8 cellular contexts compared by ENCODE assay signal in genomic region chr22:36480941-36481392, GRCh38. TPM values are rescaled to one million over a fixed set of nuclear protein-coding genes. Genes with fewer than 3 reads are reported as not detected.
A peak's percentile ranks its signal among the peaks of the same experiment; 100 is the strongest.
DNase-seq lines count a peak whose midpoint lies in the region; ATAC-seq and TF ChIP-seq lines count a peak whose summit lies in the region.

No MANE protein-coding gene starts in this region.

- peaks cover 25% of the 10 kb centered on the region for H3K4me1 Mint-ChIP-seq in activated CD4-positive, alpha-beta T cell treated with anti-CD3 and anti-CD28 coated beads, Interleukin-2, amount 10 ng/mL, durations not matched to agents 7 days and 5 days
- peaks cover 18% of the 10 kb centered on the region for H3K4me1 Mint-ChIP-seq in activated CD8-positive, alpha-beta T cell treated with anti-CD3 and anti-CD28 coated beads for 36 hours (ENCODE audit: low read depth)
- H3K4me1 Mint-ChIP-seq in immature natural killer cell: peaks cover 18 to 25% of the 10 kb centered on the region in 2 donors

- peak overlapping the region; percentile 91 for H3K4me3 ChIP-seq in thoracic aorta

- no peaks in the 10 kb centered on the region for H3K9me3 Mint-ChIP-seq in activated CD4-positive, alpha-beta T cell treated with anti-CD3 and anti-CD28 coated beads, Interleukin-2, amount 10 ng/mL, durations not matched to agents 7 days and 5 days
- no peaks in the 10 kb centered on the region for H3K9me3 Mint-ChIP-seq in activated CD8-positive, alpha-beta T cell treated with anti-CD3 and anti-CD28 coated beads for 36 hours
- no peaks in the 10 kb centered on the region for H3K9me3 Mint-ChIP-seq in immature natural killer cell

- no peaks in the 10 kb centered on the region for H3K27me3 Mint-ChIP-seq in activated CD4-positive, alpha-beta T cell treated with anti-CD3 and anti-CD28 coated beads, Interleukin-2, amount 10 ng/mL, durations not matched to agents 7 days and 5 days
- no peaks in the 10 kb centered on the region for H3K27me3 Mint-ChIP-seq in activated CD8-positive, alpha-beta T cell treated with anti-CD3 and anti-CD28 coated beads for 36 hours
- peaks cover 10 to 14% (median 10%) of the 10 kb centered on the region in 3 donors for H3K27me3 Mint-ChIP-seq in immature natural killer cell (ENCODE audit: low read depth in 3 of 3)

- H3K4me3 Mint-ChIP-seq in activated CD4-positive, alpha-beta T cell treated with anti-CD3 and anti-CD28 coated beads, Interleukin-2, amount 10 ng/mL, durations not matched to agents 7 days and 5 days: peak overlapping the region; percentile 94
- peak overlapping the region; percentile 99 for H3K4me3 Mint-ChIP-seq in activated CD8-positive, alpha-beta T cell treated with anti-CD3 and anti-CD28 coated beads for 36 hours
- peak overlapping the region; percentile 95 to 99 (median 97) for H3K4me3 Mint-ChIP-seq in immature natural killer cell

- H3K27me3 ChIP-seq in thoracic aorta (replicated peaks; ENCODE audit: insufficient read depth): no peaks in the 10 kb centered on the region

- TF ChIP-seq CTCF in activated CD8-positive, alpha-beta T cell treated with anti-CD3 and anti-CD28 coated beads for 36 hours (IDR thresholded peaks at IDR 0.05): no peak
- no peak for TF ChIP-seq CTCF in thoracic aorta (IDR thresholded peaks at IDR 0.05)

- H3K36me3 ChIP-seq in thoracic aorta: peaks cover 17% of the 10 kb centered on the region

- ATAC-seq in activated CD8-positive, alpha-beta T cell treated with anti-CD3 and anti-CD28 coated beads for 36 hours: no peak
- ATAC-seq in thoracic aorta (ENCODE audit: insufficient number of reproducible peaks, low FRiP score, low read depth): no peak

- H3K36me3 Mint-ChIP-seq in activated CD4-positive, alpha-beta T cell treated with anti-CD3 and anti-CD28 coated beads, Interleukin-2, amount 10 ng/mL, durations not matched to agents 7 days and 5 days (ENCODE audit: low read depth): peaks cover 25% of the 10 kb centered on the region
- peaks cover 18% of the 10 kb centered on the region for H3K36me3 Mint-ChIP-seq in activated CD8-positive, alpha-beta T cell treated with anti-CD3 and anti-CD28 coated beads for 36 hours (ENCODE audit: low read depth)
- peaks cover 2 to 16% (median 7%) of the 10 kb centered on the region in 3 donors for H3K36me3 Mint-ChIP-seq in immature natural killer cell

- no peaks in the 10 kb centered on the region for H3K9me3 ChIP-seq in thoracic aorta

- peak overlapping the region; percentile 92 for H3K27ac Mint-ChIP-seq in activated CD4-positive, alpha-beta T cell treated with anti-CD3 and anti-CD28 coated beads, Interleukin-2, amount 10 ng/mL, durations not matched to agents 7 days and 5 days
- peak overlapping the region; percentile 97 for H3K27ac Mint-ChIP-seq in activated CD8-positive, alpha-beta T cell treated with anti-CD3 and anti-CD28 coated beads for 36 hours
- peak overlapping the region; percentile 97 to 99 (median 98) for H3K27ac Mint-ChIP-seq in immature natural killer cell

- CTCF ChIA-PET in activated CD4-positive, alpha-beta T cell treated with anti-CD3 and anti-CD28 coated beads, Interleukin-2, amount 10 ng/mL, durations not matched to agents 7 days and 5 days (lab: Charles Lee): interaction anchor here (0.9 to 1.8 kb wide), 2 partner anchors 10 to 179 kb away, joined by 3 to 8 read pairs; no protein-coding TSS in a partner anchor
- CTCF ChIA-PET in activated CD8-positive, alpha-beta T cell treated with anti-CD3 and anti-CD28 coated beads for 36 hours (lab: Charles Lee): interaction anchor here (2.3 kb wide), 1 partner anchor 10 kb away, joined by 11 read pairs; no protein-coding TSS in a partner anchor

- H3K4me1 ChIP-seq in thoracic aorta (ENCODE audit: control insufficient read depth in 1 of 2, low read depth in 2 of 2): peaks cover 8 to 20% of the 10 kb centered on the region in 2 donors

- H3K27ac ChIP-seq in thoracic aorta: peak overlapping the region; percentile 96 to 98

- POLR2A ChIA-PET in activated CD4-positive, alpha-beta T cell treated with anti-CD3 and anti-CD28 coated beads, Interleukin-2, amount 10 ng/mL, durations not matched to agents 7 days and 5 days (lab: Charles Lee): interaction anchor here (1.1 kb wide), 1 partner anchor 149 kb away, joined by 3 read pairs; no protein-coding TSS in a partner anchor
- POLR2A ChIA-PET in activated CD8-positive, alpha-beta T cell treated with anti-CD3 and anti-CD28 coated beads for 36 hours (lab: Charles Lee): interaction anchor here (0.8 to 3.0 kb wide), 9 partner anchors 19 to 180 kb away, joined by 3 to 12 read pairs (median 5); partner anchors contain the start of genes EIF3D and MYH9

- intact Hi-C loops in activated CD8-positive, alpha-beta T cell treated with anti-CD3 and anti-CD28 coated beads for 36 hours (cut with micrococcal nuclease): no loop called here

- no peak for DNase-seq in activated CD4-positive, alpha-beta T cell treated with anti-CD3 and anti-CD28 coated beads, Interleukin-2, amount 10 ng/mL, durations not matched to agents 7 days and 5 days
- DNase-seq in activated CD4-positive, alpha-beta T cell treated with anti-CD3 and anti-CD28 coated beads, Interleukin-2, amount 50 U/mL, for 4 hours: no peak
- DNase-seq in activated CD8-positive, alpha-beta T cell treated with anti-CD3 and anti-CD28 coated beads for 36 hours: no peak
- DNase-seq in immature natural killer cell: no peak
- DNase-seq in thoracic aorta (ENCODE audit: low spot score): no peak
- DNase-seq in retina: no peak
- no peak for DNase-seq in EL
- no peak for DNase-seq in GF-D8 (lab: John Stamatoyannopoulos, UW)

RNA-seq across cellular contexts. Expression of gene TXN2, which starts 0.5 kb away (rescaled TPM):
- 10 to 100 TPM; 74.3 to 75.5 TPM for total RNA-seq in activated CD4-positive, alpha-beta T cell treated with anti-CD3 and anti-CD28 coated beads, Interleukin-2, amount 10 ng/mL, durations not matched to agents 7 days and 5 days
- 100 to 1,000 TPM in 1 of 2 experiments, 10 to 100 TPM in 1; 96.5 to 101 TPM for total RNA-seq in activated CD8-positive, alpha-beta T cell treated with anti-CD3 and anti-CD28 coated beads for 36 hours
- polyA plus RNA-seq in immature natural killer cell: 100 to 1,000 TPM; 134 to 239 (median 178) TPM
- total RNA-seq in thoracic aorta: 10 to 100 TPM; 26.7 to 31.4 TPM

RNA-seq across cellular contexts. Expression of gene FOXRED2, which starts 25.9 kb away (rescaled TPM):
- 10 to 100 TPM; 14.3 to 17.1 TPM for total RNA-seq in activated CD4-positive, alpha-beta T cell treated with anti-CD3 and anti-CD28 coated beads, Interleukin-2, amount 10 ng/mL, durations not matched to agents 7 days and 5 days
- 10 to 100 TPM; 16.7 to 17.5 TPM for total RNA-seq in activated CD8-positive, alpha-beta T cell treated with anti-CD3 and anti-CD28 coated beads for 36 hours
- polyA plus RNA-seq in immature natural killer cell: 1 to 10 TPM in 1 of 3 donors, under 1 TPM in 1, not detected in 1; 0.38 to 2.8 TPM
- 10 to 100 TPM in 1 of 2 donors, 1 to 10 TPM in 1; 6.8 to 13.8 TPM for total RNA-seq in thoracic aorta

RNA-seq across cellular contexts. Expression of gene EIF3D, which starts 48.0 kb away (rescaled TPM):
- total RNA-seq in activated CD4-positive, alpha-beta T cell treated with anti-CD3 and anti-CD28 coated beads, Interleukin-2, amount 10 ng/mL, durations not matched to agents 7 days and 5 days: 100 to 1,000 TPM; 189 to 194 TPM
- total RNA-seq in activated CD8-positive, alpha-beta T cell treated with anti-CD3 and anti-CD28 coated beads for 36 hours: 100 to 1,000 TPM; 389 to 392 TPM
- 100 to 1,000 TPM in 2 of 3 donors, 10 to 100 TPM in 1; 95.1 to 155 (median 124) TPM for polyA plus RNA-seq in immature natural killer cell
- total RNA-seq in thoracic aorta: 100 to 1,000 TPM; 141 to 250 TPM
